Comparison of ENCODE assay signal across 22 cellular contexts in genomic region chr6:153272201-153272980, GRCh38.
"Had no signal": no experiment of that assay in that cellular context is flagged by ENCODE, and none has a peak within 500 bp of the region (broad histone marks: within the 10 kb centered on the region; RNA-seq: fewer than 3 reads in every experiment).

No MANE protein-coding gene starts in this region.

- H3K4me1 Mint-ChIP-seq: IgD-negative memory B cell had no signal

- H3K36me3 Mint-ChIP-seq: IgD-negative memory B cell had no signal

- H3K4me3 Mint-ChIP-seq: IgD-negative memory B cell had no signal

- H3K27ac ChIP-seq: RWPE1 had no signal

- DNase-seq: KBM-7, MV-4-11, NCI-H1048, NCI-H1105, NCI-H1417, NCI-H146, NCI-H1694 treated with DMSO at 0.1 percent for 48 hours, NCI-H1930, NCI-H2081, NCI-H2107, NCI-H226, NCI-H446, NCI-H510A, NCI-H524 treated with DMSO at 0.1 percent for 48 hours, NCI-H69, NCI-H774, SHP77, T-helper 1 cell had no signal

- H3K27me3 Mint-ChIP-seq: IgD-negative memory B cell had no signal

- ATAC-seq: Panc1, SK-N-SH treated with all-trans-retinoic acid at 6 μM for 48 hours had no signal
